1 cellular context compared by ENCODE assay signal in genomic region chr11:117272175-117272574, GRCh38.
TF ChIP-seq lines count a peak whose summit lies in the region.

No MANE protein-coding gene starts in this region.

TF ChIP-seq in GM12878, 131 proteins besides CTCF, POLR2A, EP300 and RAD21:
- peak; percentile 6; the same call in 1 of the 2 replicates for TF ChIP-seq RUNX3 (IDR thresholded peaks at IDR 0.05; ENCODE audit: low read length)
TF ChIP-seq in GM12878: peak in this region for 1; not testable (repeated sequence) for 130.
